Comparison of ENCODE assay signal across 8 cellular contexts in the genomic region with DNA sequence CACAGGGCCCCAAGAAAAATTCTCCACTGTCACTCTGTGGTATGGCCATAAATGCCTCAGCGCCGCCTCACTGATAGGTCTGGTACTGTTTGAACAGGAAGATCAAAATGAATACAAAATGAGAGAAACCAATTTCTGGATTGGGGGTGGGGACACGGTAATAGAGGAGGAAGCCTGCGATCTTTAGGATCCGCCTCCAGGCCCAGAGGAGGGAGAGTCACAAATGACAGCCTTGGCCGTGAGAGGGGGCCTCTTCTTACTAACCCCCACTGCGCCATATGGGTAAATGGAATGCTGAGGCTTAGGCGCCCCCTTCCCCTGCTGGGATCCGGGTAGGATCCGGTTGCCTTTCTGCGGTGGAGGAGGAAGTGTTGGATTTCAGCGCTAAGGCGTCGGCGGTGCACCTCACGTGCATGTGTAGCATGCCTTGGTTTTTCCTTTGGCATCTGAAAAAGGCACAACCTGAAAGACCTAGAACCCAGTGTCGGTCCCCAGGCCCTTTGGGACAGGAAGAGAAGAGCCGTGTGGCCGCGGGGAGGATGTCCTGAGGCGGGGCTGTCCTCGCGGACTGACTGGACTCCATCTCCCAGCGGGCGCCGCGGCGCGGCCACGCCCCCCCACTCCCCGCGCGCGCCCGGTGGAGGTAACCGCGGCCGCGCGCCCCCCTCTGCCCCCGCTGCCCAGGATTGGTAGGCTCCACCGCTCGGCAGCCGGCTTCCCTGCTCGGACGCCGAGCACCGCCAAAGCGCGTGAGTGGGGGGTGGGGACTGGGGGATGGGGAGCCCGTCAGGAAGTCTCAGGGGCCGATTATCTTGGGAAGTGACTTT. TPM values are rescaled to one million over a fixed set of nuclear protein-coding genes. Genes with fewer than 3 reads are reported as not detected.
DNase-seq lines count a peak whose midpoint lies in the region; ATAC-seq and TF ChIP-seq lines count a peak whose summit lies in the region.

No MANE protein-coding gene starts in this region.

- no peaks in the 10 kb centered on the region for H3K27me3 ChIP-seq in mammary epithelial cell (ENCODE audit: insufficient read depth, low read length)

- no peaks in the 10 kb centered on the region for H3K9me3 ChIP-seq in mammary epithelial cell (replicated peaks; ENCODE audit: insufficient read depth, low read length)

- H3K27me3 Mint-ChIP-seq in WTC11 (ENCODE audit: low read depth) (no peaks in the 10 kb centered on the region), immature natural killer cell (ENCODE audit: low read depth in 3 of 3) (peaks cover 12 to 22% (median 16%) of the 10 kb centered on the region in 3 donors)

- H3K4me1 ChIP-seq in mammary epithelial cell (ENCODE audit: insufficient read depth, low read length): peaks cover 21% of the 10 kb centered on the region

- ATAC-seq in GM18873 (IDR thresholded peaks at IDR 0.05; ENCODE audit: low FRiP score, unreplicated experiment): peak; percentile 37
- ATAC-seq in HG03135 (IDR thresholded peaks at IDR 0.05; ENCODE audit: unreplicated experiment): peak; percentile 44
- ATAC-seq in WTC11: peak; percentile 72

- peaks cover 2% of the 10 kb centered on the region for H4K20me1 ChIP-seq in mammary epithelial cell (ENCODE audit: insufficient read depth, low read length)

- no peaks in the 10 kb centered on the region for H3K9me3 Mint-ChIP-seq in WTC11
- H3K9me3 Mint-ChIP-seq in immature natural killer cell: no peaks in the 10 kb centered on the region

- WGBS in mammary epithelial cell (ENCODE audit: low coverage, missing lambda C conversion rate): 7% methylated on average over 20 of the region's 52 CpGs

- H3K36me3 ChIP-seq in mammary epithelial cell (ENCODE audit: insufficient read depth, low read length): no peaks in the 10 kb centered on the region

- H3K4me1 Mint-ChIP-seq in WTC11: peaks cover 39% of the 10 kb centered on the region
- peaks cover 61 to 64% of the 10 kb centered on the region in 2 donors for H3K4me1 Mint-ChIP-seq in immature natural killer cell

- POLR2A ChIA-PET in WTC11 (lab: Charles Lee): interaction anchor here (0.5 to 1.7 kb wide), 3 partner anchors 10 to 38 kb away, joined by 3 to 9 read pairs (median 3); a partner anchor contains a TSS

- TF ChIP-seq CTCF in WTC11 (IDR thresholded peaks at IDR 0.05) (no peak), mammary epithelial cell (conservative IDR thresholded peaks at IDR 0.05 in 1 of 2, IDR thresholded peaks at IDR 0.05 in 1 of 2; ENCODE audit: extremely low read depth in 1 of 2, insufficient read depth in 1 of 2, low read depth in 1 of 2, low read length in 2 of 2) (peak in 1 of 2 donors; percentile 12)

- peak overlapping the region; percentile 86 for H3K4me2 ChIP-seq in mammary epithelial cell (ENCODE audit: insufficient read depth, low read depth, low read length)

- H3K27ac Mint-ChIP-seq in WTC11 (peak overlapping the region; percentile 94), immature natural killer cell (peak overlapping the region; percentile 83 to 98 (median 94))

- peak overlapping the region; percentile 66 for H3K9ac ChIP-seq in mammary epithelial cell (ENCODE audit: insufficient read depth, low read length)

- DNase-seq in ACHN (peak; percentile 85), NCI-H2196 treated with DMSO at 0.1 percent for 48 hours (lab: John Stamatoyannopoulos, UW; ENCODE audit: unreplicated experiment) (peak; percentile 86), WTC11 (ENCODE audit: low spot score) (peak; percentile 91), mammary epithelial cell (peak; percentile 80), immature natural killer cell (peak; percentile 79 to 86 (median 84)), smooth muscle cell of the brain vasculature (ENCODE audit: low read depth, low spot score) (peak; percentile 62)

- peak overlapping the region; percentile 94 for H2AFZ ChIP-seq in mammary epithelial cell (ENCODE audit: low read depth, low read length)

- no TSS peak for BruUV-seq in mammary epithelial cell (replicated peaks; lab: Mats Ljungman, UMichigan)

- H3K36me3 Mint-ChIP-seq in WTC11 (no peaks in the 10 kb centered on the region; the same call in 1 of the 2 replicates), immature natural killer cell (peaks cover 0 to 5% (median 0%) of the 10 kb centered on the region in 3 donors)

- peak overlapping the region; percentile 58 to 87 (median 87) for H3K4me3 ChIP-seq in mammary epithelial cell (replicated peaks in 1 of 3; ENCODE audit: insufficient read depth in 1 of 3, low read depth in 2 of 3, low read length in 3 of 3)

- peak overlapping the region; percentile 61 for H3K27ac ChIP-seq in mammary epithelial cell (ENCODE audit: insufficient read depth, low read depth, low read length)

- dilution Hi-C loops in mammary epithelial cell (cut with HindIII; ENCODE audit: low sequenced_read_pairs): no loop called here

- H3K79me2 ChIP-seq in mammary epithelial cell (ENCODE audit: insufficient read depth, low read length): peaks cover 40% of the 10 kb centered on the region

- in situ Hi-C loops in ACHN (cut with HindIII; ENCODE audit: low pct_ligation_motif_present, low pct_unique_long_range_greater_than_20kb, low sequenced_read_pairs): no loop called here
- in situ Hi-C loops in mammary epithelial cell (cut with MboI; ENCODE audit: low sequenced_read_pairs in 2 of 2): no loop called here

- intact Hi-C loops in mammary epithelial cell (cut with micrococcal nuclease): loop anchor here (10.0 kb wide), 1 partner anchor 384 kb away; no protein-coding TSS in a partner anchor

- CTCF ChIA-PET in WTC11 (lab: Charles Lee): interaction anchor here (1.1 to 2.6 kb wide), 7 partner anchors 10 to 91 kb away, joined by 3 to 34 read pairs (median 8); a partner anchor contains a TSS
- CTCF ChIA-PET in mammary epithelial cell (lab: Charles Lee; ENCODE audit: low non-redundant PET): no interaction called here

- H3K4me3 Mint-ChIP-seq in WTC11 (peak overlapping the region; percentile 92), immature natural killer cell (peak overlapping the region; percentile 86 to 97 (median 91))

TF ChIP-seq in WTC11, 78 proteins besides CTCF, POLR2A, EP300 and RAD21 (continues in another document):
- no peak for TF ChIP-seq JUN (CRISPR knock-in tag; IDR thresholded peaks at IDR 0.05)
- TF ChIP-seq NFE2L1 (CRISPR knock-in tag; IDR thresholded peaks at IDR 0.05): no peak
- TF ChIP-seq JAZF1 (CRISPR knock-in tag; IDR thresholded peaks at IDR 0.05): no peak
- no peak for TF ChIP-seq PRRX2 (CRISPR knock-in tag; IDR thresholded peaks at IDR 0.05)
- TF ChIP-seq, protein P1, sequence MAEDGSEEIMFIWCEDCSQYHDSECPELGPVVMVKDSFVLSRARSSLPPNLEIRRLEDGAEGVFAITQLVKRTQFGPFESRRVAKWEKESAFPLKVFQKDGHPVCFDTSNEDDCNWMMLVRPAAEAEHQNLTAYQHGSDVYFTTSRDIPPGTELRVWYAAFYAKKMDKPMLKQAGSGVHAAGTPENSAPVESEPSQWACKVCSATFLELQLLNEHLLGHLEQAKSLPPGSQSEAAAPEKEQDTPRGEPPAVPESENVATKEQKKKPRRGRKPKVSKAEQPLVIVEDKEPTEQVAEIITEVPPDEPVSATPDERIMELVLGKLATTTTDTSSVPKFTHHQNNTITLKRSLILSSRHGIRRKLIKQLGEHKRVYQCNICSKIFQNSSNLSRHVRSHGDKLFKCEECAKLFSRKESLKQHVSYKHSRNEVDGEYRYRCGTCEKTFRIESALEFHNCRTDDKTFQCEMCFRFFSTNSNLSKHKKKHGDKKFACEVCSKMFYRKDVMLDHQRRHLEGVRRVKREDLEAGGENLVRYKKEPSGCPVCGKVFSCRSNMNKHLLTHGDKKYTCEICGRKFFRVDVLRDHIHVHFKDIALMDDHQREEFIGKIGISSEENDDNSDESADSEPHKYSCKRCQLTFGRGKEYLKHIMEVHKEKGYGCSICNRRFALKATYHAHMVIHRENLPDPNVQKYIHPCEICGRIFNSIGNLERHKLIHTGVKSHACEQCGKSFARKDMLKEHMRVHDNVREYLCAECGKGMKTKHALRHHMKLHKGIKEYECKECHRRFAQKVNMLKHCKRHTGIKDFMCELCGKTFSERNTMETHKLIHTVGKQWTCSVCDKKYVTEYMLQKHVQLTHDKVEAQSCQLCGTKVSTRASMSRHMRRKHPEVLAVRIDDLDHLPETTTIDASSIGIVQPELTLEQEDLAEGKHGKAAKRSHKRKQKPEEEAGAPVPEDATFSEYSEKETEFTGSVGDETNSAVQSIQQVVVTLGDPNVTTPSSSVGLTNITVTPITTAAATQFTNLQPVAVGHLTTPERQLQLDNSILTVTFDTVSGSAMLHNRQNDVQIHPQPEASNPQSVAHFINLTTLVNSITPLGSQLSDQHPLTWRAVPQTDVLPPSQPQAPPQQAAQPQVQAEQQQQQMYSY (CRISPR knock-in tag; IDR thresholded peaks at IDR 0.05): no peak
- TF ChIP-seq IRF2 (CRISPR knock-in tag; IDR thresholded peaks at IDR 0.05; ENCODE audit: borderline replicate concordance, low read depth): no peak
- no peak for TF ChIP-seq NR2C2 (CRISPR knock-in tag; IDR thresholded peaks at IDR 0.05)

RNA-seq across cellular contexts. Expression of a gene that starts 0.7 kb away (rescaled TPM):
- total RNA-seq in WTC11 (2021) (39.4 to 47.5 TPM (median 40.6 TPM) in 3 replicates), mammary epithelial cell (10 to 100 TPM; 23.0 to 23.4 TPM)
- polyA plus RNA-seq in mammary epithelial cell (8.2 TPM), immature natural killer cell (10 to 100 TPM; 14.7 to 42.7 (median 19.3) TPM)
- 50.1 TPM for polyA minus RNA-seq in mammary epithelial cell

RNA-seq across cellular contexts. Expression of a gene that starts 11.4 kb away (rescaled TPM):
- total RNA-seq in WTC11 (2021): 26.3 to 31.1 TPM (median 29.9 TPM) in 3 replicates
- 1 to 10 TPM; 4.5 to 5.5 TPM for total RNA-seq in mammary epithelial cell
- 6.7 TPM for polyA plus RNA-seq in mammary epithelial cell
- 26.6 TPM for polyA minus RNA-seq in mammary epithelial cell
- polyA plus RNA-seq in immature natural killer cell: 10 to 100 TPM; 14.8 to 20.3 (median 19.8) TPM

RNA-seq across cellular contexts. Expression of a gene that starts 20.6 kb away (rescaled TPM):
- total RNA-seq in WTC11 (2021) (18.7 to 19.6 TPM (median 19.2 TPM) in 3 replicates), mammary epithelial cell (10 to 100 TPM; 24.0 to 34.2 TPM)
- polyA plus RNA-seq in mammary epithelial cell (17.6 TPM), immature natural killer cell (10 to 100 TPM in 2 of 3 donors, 1 to 10 TPM in 1; 6.6 to 20.1 (median 19.2) TPM)
- polyA minus RNA-seq in mammary epithelial cell: 41.6 TPM

RNA-seq across cellular contexts. Expression of a gene that starts 54.4 kb away (rescaled TPM):
- total RNA-seq in WTC11 (2021) (124 to 144 TPM (median 124 TPM) in 3 replicates), mammary epithelial cell (100 to 1,000 TPM in 1 of 2 donors, 10 to 100 TPM in 1; 43.0 to 101 TPM)
- polyA plus RNA-seq in mammary epithelial cell (94.6 TPM), immature natural killer cell (10 to 100 TPM; 27.4 to 39.3 (median 35.4) TPM)
- polyA minus RNA-seq in mammary epithelial cell: 71.6 TPM

Comparison
In these comparisons a context has a peak if more than half of its experiments do, and no peak if none do; other contexts are left out.
1. Peak in every context shown above with its lines: DNase-seq, ATAC-seq, H3K4me3 ChIP-seq and H3K27ac ChIP-seq.